15 cellular contexts compared by ENCODE assay signal in genomic region chr15:101013151-101013550, GRCh38.
DNase-seq lines count a peak whose midpoint lies in the region; ATAC-seq and TF ChIP-seq lines count a peak whose summit lies in the region.
"Had no signal": no experiment of that assay in that cellular context is flagged by ENCODE, and none has a peak within 500 bp of the region (broad histone marks: within the 10 kb centered on the region; RNA-seq: fewer than 3 reads in every experiment).

No MANE protein-coding gene starts in this region.

- no peak overlapping the region for H4K8ac ChIP-seq in mesendoderm (ENCODE audit: low read depth, low read length)
- H4K8ac ChIP-seq in mesenchymal stem cell (ENCODE audit: low read length): no peak overlapping the region

- peaks cover 6% of the 10 kb centered on the region for H3K36me3 ChIP-seq in colonic mucosa
- H3K36me3 ChIP-seq in mesendoderm (ENCODE audit: control insufficient read depth, insufficient read depth, low read length): no peaks in the 10 kb centered on the region
- H3K36me3 ChIP-seq in sigmoid colon: peaks cover 0 to 48% (median 4%) of the 10 kb centered on the region in 4 donors
- peaks cover 0 to 73% of the 10 kb centered on the region in 2 experiments for H3K36me3 ChIP-seq in mesenchymal stem cell (ENCODE audit: control insufficient read depth in 1 of 2, insufficient read depth in 2 of 2, low read depth in 1 of 2, low read length in 2 of 2)
- H3K36me3 ChIP-seq: BLaER1 treated with 17β-estradiol and CSF1 and Interleukin-3, amounts not matched to agents 10 nM and 100 nM had no signal

- no peak overlapping the region for H4K5ac ChIP-seq in mesendoderm (ENCODE audit: low read length)

- POLR2A ChIA-PET in GM10248 (lab: Yijun Ruan, JAX): no interaction called here

- no peak overlapping the region for H2AFZ ChIP-seq in mesenchymal stem cell (ENCODE audit: low read depth, low read length)

- H4K91ac ChIP-seq in mesenchymal stem cell (ENCODE audit: low read length): no peak overlapping the region

- H2BK5ac ChIP-seq in mesendoderm (ENCODE audit: low read length): no peak overlapping the region
- no peak overlapping the region for H2BK5ac ChIP-seq in mesenchymal stem cell (ENCODE audit: low read depth, low read length, poor library complexity, severe bottlenecking)

- no peaks in the 10 kb centered on the region for H3K79me2 ChIP-seq in mesendoderm (ENCODE audit: control insufficient read depth, insufficient read depth, low read length)

- CTCF ChIA-PET in GM10248 (lab: Yijun Ruan, JAX): interaction anchor here (1.2 to 2.0 kb wide), 3 partner anchors 10 to 249 kb away, joined by 5 to 13 read pairs (median 11); no protein-coding TSS in a partner anchor

- H3K23ac ChIP-seq in mesendoderm (ENCODE audit: low read length) (no peak overlapping the region), mesenchymal stem cell (ENCODE audit: low read length in 2 of 2) (no peak overlapping the region)

- no peak for TF ChIP-seq CTCF in colonic mucosa (IDR thresholded peaks at IDR 0.05)
- TF ChIP-seq CTCF in sigmoid colon (IDR thresholded peaks at IDR 0.05): no peak
- no peak for TF ChIP-seq CTCF in GM10248 (IDR thresholded peaks at IDR 0.05; ENCODE audit: control extremely low read depth, extremely low read depth, low read depth, missing control alignments)

- DNase-seq in activated CD8-positive, alpha-beta memory T cell treated with anti-CD3 and anti-CD28 coated beads for 24 hours: peak; percentile 45
- DNase-seq in activated CD8-positive, alpha-beta memory T cell treated with anti-CD3 and anti-CD28 coated beads, Interleukin-2, amount 50 U/mL, for 4 hours: no peak
- DNase-seq in colonic mucosa (peak; percentile 10), mesendoderm (no peak), sigmoid colon (peak; percentile 46), mesenchymal stem cell (no peak), GM10248 (ENCODE audit: extremely low spot score) (no peak)
- DNase-seq: DMS 273 treated with DMSO at 0.1 percent for 48 hours, IMR-90, Kasumi-1, NCI-H2029, NCI-H510A treated with DMSO at 0.1 percent for 48 hours had no signal

- H3K4me2 ChIP-seq in mesendoderm (ENCODE audit: low read length): no peak overlapping the region
- H3K4me2 ChIP-seq in mesenchymal stem cell (ENCODE audit: low read length, poor library complexity, severe bottlenecking): no peak overlapping the region
- H3K4me2 ChIP-seq: BLaER1 treated with 17β-estradiol and CSF1 and Interleukin-3, amounts not matched to agents 10 nM and 100 nM had no signal

- H3K79me1 ChIP-seq in mesendoderm (ENCODE audit: low read length) (no peaks in the 10 kb centered on the region), mesenchymal stem cell (replicated peaks; ENCODE audit: low read length, poor library complexity, severe bottlenecking) (no peaks in the 10 kb centered on the region)

- peak overlapping the region; percentile 5 for H3K56ac ChIP-seq in mesendoderm (ENCODE audit: low read length)

- H3K14ac ChIP-seq in mesenchymal stem cell (ENCODE audit: low read length in 2 of 2): no peak overlapping the region

- ATAC-seq in GM18502 (IDR thresholded peaks at IDR 0.05; ENCODE audit: poor library complexity, unreplicated experiment): no peak
- ATAC-seq: HCT116 had no signal

- H3K18ac ChIP-seq in mesendoderm (ENCODE audit: low read length) (no peak overlapping the region), mesenchymal stem cell (ENCODE audit: low read depth in 1 of 2, low read length in 2 of 2) (no peak overlapping the region)

- H3K4me3 ChIP-seq in colonic mucosa: no peak overlapping the region
- no peak overlapping the region for H3K4me3 ChIP-seq in mesendoderm (ENCODE audit: low read length)
- no peak overlapping the region for H3K4me3 ChIP-seq in sigmoid colon
- H3K4me3 ChIP-seq in mesenchymal stem cell (ENCODE audit: insufficient read depth in 1 of 2, low read depth in 1 of 2, low read length in 2 of 2): no peak overlapping the region
- H3K4me3 ChIP-seq: BLaER1 treated with 17β-estradiol and CSF1 and Interleukin-3, amounts not matched to agents 10 nM and 100 nM had no signal

- H2BK120ac ChIP-seq in mesendoderm (ENCODE audit: low read depth, low read length): no peak overlapping the region
- H2BK120ac ChIP-seq in mesenchymal stem cell (ENCODE audit: low read depth, low read length): no peak overlapping the region

- H3K9me3 ChIP-seq in colonic mucosa (no peaks in the 10 kb centered on the region), sigmoid colon (no peaks in the 10 kb centered on the region), mesenchymal stem cell (ENCODE audit: control insufficient read depth, low read length) (no peaks in the 10 kb centered on the region)
- H3K9me3 ChIP-seq: BLaER1 treated with 17β-estradiol and CSF1 and Interleukin-3, amounts not matched to agents 10 nM and 100 nM had no signal

- H3K27me3 ChIP-seq in colonic mucosa (no peaks in the 10 kb centered on the region), mesendoderm (ENCODE audit: insufficient read depth, low read length, poor library complexity) (no peaks in the 10 kb centered on the region), sigmoid colon (no peaks in the 10 kb centered on the region), mesenchymal stem cell (ENCODE audit: control insufficient read depth in 1 of 2, insufficient read depth in 1 of 2, low read length in 2 of 2) (no peaks in the 10 kb centered on the region)

- intact Hi-C loops in colonic mucosa (cut with DNase I): no loop called here
- intact Hi-C loops in sigmoid colon (cut with DNase I): no loop called here

- no peaks in the 10 kb centered on the region for H3K4me1 ChIP-seq in colonic mucosa
- no peaks in the 10 kb centered on the region for H3K4me1 ChIP-seq in mesendoderm (ENCODE audit: control insufficient read depth, low read depth, low read length)
- peaks cover 0 to 11% (median 3%) of the 10 kb centered on the region in 4 donors for H3K4me1 ChIP-seq in sigmoid colon
- H3K4me1 ChIP-seq in mesenchymal stem cell (ENCODE audit: control insufficient read depth, insufficient read depth, low read depth, low read length): peaks cover 9% of the 10 kb centered on the region

- WGBS in mesendoderm (ENCODE audit: extremely low coverage, insufficient coverage, low lambda C conversion rate): no CpG with 5 or more reads among the region's 10 CpGs
- 96 to 97% methylated on average over 10 of the region's 10 CpGs for WGBS in sigmoid colon, 2 donors
- WGBS in mesenchymal stem cell: 93% methylated on average over 8 of the region's 10 CpGs

- TF ChIP-seq EP300 in sigmoid colon (IDR thresholded peaks at IDR 0.05): no peak

- no peak overlapping the region for H2AK5ac ChIP-seq in mesendoderm (ENCODE audit: low read length)
- no peak overlapping the region for H2AK5ac ChIP-seq in mesenchymal stem cell (ENCODE audit: low read length, severe bottlenecking)

- H3K27ac ChIP-seq in colonic mucosa: no peak overlapping the region
- H3K27ac ChIP-seq in mesendoderm (ENCODE audit: low read depth, low read length): no peak overlapping the region
- no peak overlapping the region for H3K27ac ChIP-seq in sigmoid colon
- H3K27ac ChIP-seq in mesenchymal stem cell (ENCODE audit: low read length, poor library complexity, severe bottlenecking): no peak overlapping the region
- H3K27ac ChIP-seq: BLaER1 treated with 17β-estradiol and CSF1 and Interleukin-3, amounts not matched to agents 10 nM and 100 nM had no signal

- H2BK15ac ChIP-seq in mesendoderm (replicated peaks; ENCODE audit: low read depth) (no peak overlapping the region), mesenchymal stem cell (ENCODE audit: low read depth, poor library complexity, severe bottlenecking) (no peak overlapping the region)

- H3K9ac ChIP-seq in colonic mucosa (ENCODE audit: low read depth in 2 of 2, low read length in 2 of 2): no peak overlapping the region
- H3K9ac ChIP-seq in mesendoderm (ENCODE audit: low read length): no peak overlapping the region
- no peak overlapping the region for H3K9ac ChIP-seq in mesenchymal stem cell (ENCODE audit: low read length)
- H3K9ac ChIP-seq: BLaER1 treated with 17β-estradiol and CSF1 and Interleukin-3, amounts not matched to agents 10 nM and 100 nM had no signal

- H2BK12ac ChIP-seq in mesenchymal stem cell (ENCODE audit: low read length in 2 of 2): no peak overlapping the region

- H3K4ac ChIP-seq in mesendoderm (ENCODE audit: low read depth, low read length) (no peak overlapping the region), mesenchymal stem cell (ENCODE audit: low read depth in 1 of 2, low read length in 2 of 2) (no peak overlapping the region)

- TF ChIP-seq POLR2A in sigmoid colon (IDR thresholded peaks at IDR 0.05): no peak

Comparison
In these comparisons a context has a peak if more than half of its experiments do, and no peak if none do; other contexts are left out.
1. DNase-seq: peak in activated CD8-positive, alpha-beta memory T cell treated with anti-CD3 and anti-CD28 coated beads for 24 hours (single experiment), colonic mucosa (single experiment) and sigmoid colon (single experiment); none in activated CD8-positive, alpha-beta memory T cell treated with anti-CD3 and anti-CD28 coated beads, Interleukin-2, amount 50 U/mL, for 4 hours (single experiment), mesendoderm (single experiment), mesenchymal stem cell (single experiment) and GM10248 (single experiment).